9 cellular contexts compared by ENCODE assay signal in the genomic region with DNA sequence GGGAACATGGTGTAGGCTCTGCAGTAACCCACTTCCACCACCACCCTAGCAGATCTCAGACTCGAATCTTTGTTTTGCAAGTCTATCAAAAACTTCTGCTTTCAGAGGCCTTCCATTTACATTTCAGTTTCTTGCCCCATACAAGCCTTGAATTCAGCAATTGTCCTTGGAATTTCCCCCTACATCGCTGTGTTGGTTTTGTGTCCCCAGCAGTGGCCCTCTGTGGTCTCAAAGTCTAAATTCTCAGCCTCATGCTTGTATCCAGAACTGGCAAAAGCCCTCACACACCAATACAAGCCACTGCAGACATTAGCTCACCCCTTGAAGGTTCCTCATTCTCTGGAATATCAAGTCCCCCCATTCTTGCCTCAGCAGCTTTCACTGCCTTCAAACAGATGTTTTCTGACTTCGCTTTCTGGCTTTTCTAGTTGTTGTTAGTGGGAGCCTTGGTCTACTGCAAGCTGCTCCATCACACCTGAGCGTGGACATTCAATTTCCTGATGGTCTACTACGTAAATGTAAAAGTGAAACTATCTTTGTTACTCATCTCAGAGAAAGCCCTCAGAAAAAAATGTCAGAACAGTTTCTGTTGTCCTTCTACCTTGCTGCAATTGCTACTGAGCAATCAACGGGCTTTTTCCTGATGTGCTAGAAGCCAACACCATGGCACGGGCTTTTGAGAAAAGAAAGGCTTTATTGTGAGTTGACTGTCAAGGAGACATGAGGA. TPM values are rescaled to one million over a fixed set of nuclear protein-coding genes. Genes with fewer than 3 reads are reported as not detected.
DNase-seq lines count a peak whose midpoint lies in the region; ATAC-seq and TF ChIP-seq lines count a peak whose summit lies in the region.
"Had no signal": no experiment of that assay in that cellular context is flagged by ENCODE, and none has a peak within 500 bp of the region (broad histone marks: within the 10 kb centered on the region; RNA-seq: fewer than 3 reads in every experiment).

No MANE protein-coding gene starts in this region.

- no peak overlapping the region for H3K27ac ChIP-seq in CD8-positive, alpha-beta T cell (ENCODE audit: low read depth, low read length)
- peak overlapping the region; percentile 77 for H3K27ac ChIP-seq in HL-60 (replicated peaks)
- H3K27ac ChIP-seq in tibial artery, result no peak overlapping the region

- H3K4me3 Mint-ChIP-seq in CD8-positive, alpha-beta T cell, result peak overlapping the region; percentile 56
- H3K4me3 Mint-ChIP-seq in dendritic cell treated with granulocyte-macrophage colony-stimulating factor and Interleukin-4, amounts not matched to agents 40 ng/mL and 50 ng/mL, for 4 days, result peak overlapping the region; percentile 5

- intact Hi-C loops in CD8-positive, alpha-beta T cell (cut with DNase I, micrococcal nuclease), result loop anchor here (2.0 to 10.0 kb wide), 7 partner anchors 108 to 1468 kb away; a partner anchor contains a TSS
- intact Hi-C loops in dendritic cell treated with granulocyte-macrophage colony-stimulating factor and Interleukin-4, amounts not matched to agents 40 ng/mL and 50 ng/mL, for 4 days (cut with micrococcal nuclease), result no loop called here
- intact Hi-C loops in tibial artery (cut with DNase I; ENCODE audit: low total_unique reads), result loop anchor here (5.0 kb wide), 1 partner anchor 93 kb away; a partner anchor contains a TSS

- H3K4me3 ChIP-seq in CD8-positive, alpha-beta T cell (ENCODE audit: low read depth, low read length), result no peak overlapping the region
- H3K4me3 ChIP-seq in HL-60 (replicated peaks; ENCODE audit: insufficient read depth, low read length), result no peak overlapping the region
- H3K4me3 ChIP-seq in tibial artery, result no peak overlapping the region

- H3K27ac Mint-ChIP-seq in CD8-positive, alpha-beta T cell, result peak overlapping the region; percentile 94
- H3K27ac Mint-ChIP-seq in dendritic cell treated with granulocyte-macrophage colony-stimulating factor and Interleukin-4, amounts not matched to agents 40 ng/mL and 50 ng/mL, for 4 days, result peak overlapping the region; percentile 93

- ATAC-seq in CD8-positive, alpha-beta T cell, result no peak
- ATAC-seq in GM19463 (IDR thresholded peaks at IDR 0.05; ENCODE audit: unreplicated experiment), result peak; percentile 49
- ATAC-seq: left lobe of liver had no signal

- H3K4me1 Mint-ChIP-seq in CD8-positive, alpha-beta T cell (ENCODE audit: low read depth), result peaks cover 29% of the 10 kb centered on the region
- peaks cover 55% of the 10 kb centered on the region for H3K4me1 Mint-ChIP-seq in dendritic cell treated with granulocyte-macrophage colony-stimulating factor and Interleukin-4, amounts not matched to agents 40 ng/mL and 50 ng/mL, for 4 days (ENCODE audit: low read depth)

- peaks cover 23% of the 10 kb centered on the region for H3K4me1 ChIP-seq in CD8-positive, alpha-beta T cell (ENCODE audit: insufficient read depth, low read length)
- H3K4me1 ChIP-seq in tibial artery, result peaks cover 0 to 28% (median 15%) of the 10 kb centered on the region in 4 donors

- H3K27me3 Mint-ChIP-seq in CD8-positive, alpha-beta T cell (ENCODE audit: low read depth), result no peaks in the 10 kb centered on the region
- no peaks in the 10 kb centered on the region for H3K27me3 Mint-ChIP-seq in dendritic cell treated with granulocyte-macrophage colony-stimulating factor and Interleukin-4, amounts not matched to agents 40 ng/mL and 50 ng/mL, for 4 days

- H3K9me3 Mint-ChIP-seq in CD8-positive, alpha-beta T cell, result peaks cover 9% of the 10 kb centered on the region
- no peaks in the 10 kb centered on the region for H3K9me3 Mint-ChIP-seq in dendritic cell treated with granulocyte-macrophage colony-stimulating factor and Interleukin-4, amounts not matched to agents 40 ng/mL and 50 ng/mL, for 4 days

- H3K36me3 ChIP-seq in CD8-positive, alpha-beta T cell (ENCODE audit: insufficient read depth, low read length), result no peaks in the 10 kb centered on the region
- H3K36me3 ChIP-seq in tibial artery, result no peaks in the 10 kb centered on the region

- no peaks in the 10 kb centered on the region for H3K27me3 ChIP-seq in CD8-positive, alpha-beta T cell (ENCODE audit: insufficient read depth, low read length)
- H3K27me3 ChIP-seq in HL-60 (ENCODE audit: insufficient read depth, poor library complexity, severe bottlenecking) (no peaks in the 10 kb centered on the region), tibial artery (no peaks in the 10 kb centered on the region)

- POLR2A ChIA-PET in CD8-positive, alpha-beta T cell (lab: Charles Lee), result no interaction called here

- peaks cover 8% of the 10 kb centered on the region for H3K36me3 Mint-ChIP-seq in CD8-positive, alpha-beta T cell
- peaks cover 11% of the 10 kb centered on the region for H3K36me3 Mint-ChIP-seq in dendritic cell treated with granulocyte-macrophage colony-stimulating factor and Interleukin-4, amounts not matched to agents 40 ng/mL and 50 ng/mL, for 4 days (ENCODE audit: low read depth)

- H3K9me3 ChIP-seq in CD8-positive, alpha-beta T cell (ENCODE audit: low read length), result no peaks in the 10 kb centered on the region
- no peaks in the 10 kb centered on the region for H3K9me3 ChIP-seq in tibial artery

- DNase-seq in CD8-positive, alpha-beta T cell, result no peak
- DNase-seq in HL-60 (ENCODE audit: low read depth in 1 of 2, low spot score in 1 of 2) (peak in 1 of 2 experiments; percentile 78), C1 segment of cervical spinal cord (lab: John Stamatoyannopoulos, UW) (no peak), COLO829 (ENCODE audit: low spot score) (no peak), tibial artery (no peak), NCI-H2107 (lab: John Stamatoyannopoulos, UW) (no peak)

- CTCF ChIA-PET in CD8-positive, alpha-beta T cell (lab: Charles Lee), result interaction anchor here (0.6 to 3.2 kb wide), 5 partner anchors 10 to 109 kb away, joined by 3 to 17 read pairs (median 5); no protein-coding TSS in a partner anchor

- TF ChIP-seq CTCF in CD8-positive, alpha-beta T cell (IDR thresholded peaks at IDR 0.05), result no peak
- no peak for TF ChIP-seq CTCF in HL-60 (IDR thresholded peaks at IDR 0.05; ENCODE audit: insufficient read depth, low read length)
- TF ChIP-seq CTCF in tibial artery (IDR thresholded peaks at IDR 0.05), result no peak

RNA-seq across cellular contexts. Expression of a gene that starts 1.8 kb away (rescaled TPM):
- total RNA-seq in CD8-positive, alpha-beta T cell, result 10 to 100 TPM; 78.4 to 81.2 TPM
